8 cellular contexts compared by ENCODE assay signal in genomic region chr21:45074048-45074817, GRCh38. TPM values are rescaled to one million over a fixed set of nuclear protein-coding genes. Genes with fewer than 3 reads are reported as not detected.
DNase-seq lines count a peak whose midpoint lies in the region; TF ChIP-seq lines count a peak whose summit lies in the region.

ADARB1 (plus strand) TSS chr21:45074580; CDS start chr21:45171657, 97,077 bp downstream.

- peak within 1 kb of the TSS; percentile 92 for H2AFZ ChIP-seq in hepatocyte

- H3K9me3 ChIP-seq in BE2C (no peaks in the 10 kb centered on the region), hepatocyte (ENCODE audit: low read depth) (no peaks in the 10 kb centered on the region)

- TF ChIP-seq CTCF in BE2C (IDR thresholded peaks at IDR 0.05; ENCODE audit: low read depth, low read length) (no peak), astrocyte of the cerebellum (IDR thresholded peaks at IDR 0.05; ENCODE audit: low read depth, low read length, missing control alignments) (no peak), hepatocyte (IDR thresholded peaks at IDR 0.05; ENCODE audit: poor library complexity) (no peak)

- H3K9me2 ChIP-seq in hepatocyte (replicated peaks; ENCODE audit: insufficient read depth) = no peaks in the 10 kb centered on the region

- H3K4me3 ChIP-seq in BE2C (ENCODE audit: low read depth, low read length) (peak within 1 kb of the TSS; percentile 68), astrocyte of the cerebellum (ENCODE audit: low read depth, low read length) (peak within 1 kb of the TSS; percentile 62), hepatocyte (peak within 1 kb of the TSS; percentile 90)

- in situ Hi-C loops in astrocyte of the cerebellum (cut with HindIII; ENCODE audit: low sequenced_read_pairs) = loop anchor here (10.0 kb wide), 1 partner anchor 59 kb away; no protein-coding TSS in a partner anchor

- WGBS in hepatocyte (ENCODE audit: low lambda C conversion rate, missing lambda C conversion rate) = 1% methylated on average over 23 of the region's 132 CpGs

- peaks cover 42% of the 10 kb centered on the region for H3K79me2 ChIP-seq in hepatocyte

- H3K27ac ChIP-seq in hepatocyte = peak within 1 kb of the TSS; percentile 98

- H3K27me3 ChIP-seq in BE2C = no peaks in the 10 kb centered on the region
- H3K27me3 ChIP-seq in hepatocyte = no peaks in the 10 kb centered on the region

- H4K20me1 ChIP-seq in hepatocyte (ENCODE audit: insufficient read depth, poor library complexity, severe bottlenecking) = peaks cover 9% of the 10 kb centered on the region

- H3K4me1 ChIP-seq in BE2C (no peaks in the 10 kb centered on the region), hepatocyte (ENCODE audit: insufficient read depth) (peaks cover 6% of the 10 kb centered on the region)

- DNase-seq in BE2C = peak; percentile 81
- DNase-seq in GM19238 (ENCODE audit: insufficient read length, low spot score) = peak; percentile 85
- peak; percentile 13 for DNase-seq in KG1 (lab: John Stamatoyannopoulos, UW)
- peak; percentile 53 for DNase-seq in T-helper 22 cell (ENCODE audit: low read depth)
- no peak for DNase-seq in astrocyte of the cerebellum (ENCODE audit: low read depth)
- DNase-seq in hepatocyte (ENCODE audit: low spot score) = peak; percentile 87
- DNase-seq in renal cortical epithelial cell (ENCODE audit: low read depth) = peak; percentile 8
- DNase-seq in middle frontal gyrus (ENCODE audit: extremely low spot score, low spot score) = no peak

- peak within 1 kb of the TSS; percentile 97 for H3K4me2 ChIP-seq in hepatocyte

- H3K36me3 ChIP-seq in BE2C = no peaks in the 10 kb centered on the region
- no peaks in the 10 kb centered on the region for H3K36me3 ChIP-seq in hepatocyte (replicated peaks; ENCODE audit: insufficient read depth, low read depth)

RNA-seq across cellular contexts. Expression of gene ADARB1, which starts in this region (rescaled TPM):
- polyA plus RNA-seq in BE2C (2012; ENCODE audit: insufficient read depth, insufficient read length, low read depth) = 18.3 TPM
- total RNA-seq in hepatocyte = 9.9 and 16.0 TPM in 2 replicates
- polyA plus RNA-seq in hepatocyte = 17.3 and 19.4 TPM in 2 replicates
- total RNA-seq in renal cortical epithelial cell = 2.4 and 9.7 TPM in 2 replicates

Comparison
In these comparisons a context has a peak if more than half of its experiments do, and no peak if none do; other contexts are left out.
1. DNase-seq: peak in BE2C (single experiment), GM19238 (single experiment), KG1 (single experiment), T-helper 22 cell (single experiment), hepatocyte (single experiment) and renal cortical epithelial cell (single experiment); none in astrocyte of the cerebellum (single experiment) and middle frontal gyrus (single experiment).
2. Peak in every context shown above with its lines, with median percentiles within 50 percentile points of each other: H3K4me3 ChIP-seq.